ENCODE assay signal across 35 cellular contexts in the genomic region with DNA sequence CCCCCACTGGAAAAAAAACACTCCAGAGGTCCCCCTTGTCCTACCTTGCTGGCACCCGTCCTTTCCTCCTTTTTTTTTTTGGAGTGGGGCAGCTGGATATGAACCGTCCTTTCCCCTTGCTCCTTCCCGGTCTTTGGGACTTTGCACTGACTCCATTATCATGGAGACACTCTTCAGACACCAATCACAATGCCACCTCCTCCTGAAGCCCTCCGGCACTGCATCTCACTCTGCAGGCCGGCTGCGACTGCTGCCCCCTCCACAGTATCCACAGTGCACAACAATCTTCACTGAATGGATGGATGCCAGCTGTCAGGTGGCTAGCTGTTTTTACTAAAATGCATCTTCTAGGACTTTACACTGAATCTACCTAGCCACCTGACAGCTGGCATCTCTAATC. TPM values are rescaled to one million over a fixed set of nuclear protein-coding genes. Genes with fewer than 3 reads are reported as not detected.
DNase-seq lines count a peak whose midpoint lies in the region; ATAC-seq and TF ChIP-seq lines count a peak whose summit lies in the region.
"Had no signal": no experiment of that assay in that cellular context is flagged by ENCODE, and none has a peak within 500 bp of the region (broad histone marks: within the 10 kb centered on the region; RNA-seq: fewer than 3 reads in every experiment).

No MANE protein-coding gene starts in this region.

- H3K9me3 Mint-ChIP-seq in T-helper 2 cell treated with Interferon-gamma antibody and Interleukin-4, amounts not matched to agents 5 μg/mL and 100 μg/mL, for 36 hours = no peaks in the 10 kb centered on the region
- H3K9me3 Mint-ChIP-seq in immature natural killer cell = no peaks in the 10 kb centered on the region
- no peaks in the 10 kb centered on the region for H3K9me3 Mint-ChIP-seq in stimulated activated memory B cell treated with anti-CD40 and anti-IgM and Interleukin-4, amounts not matched to agents 10 μg/mL and 1 μg/mL and 100 μg/mL, for 72 hours
- H3K9me3 Mint-ChIP-seq: activated naive CD4-positive, alpha-beta T cell treated with anti-CD3 and anti-CD28 coated beads, Interleukin-2, amount 50 U/mL, for 24 hours; activated T-helper 1 cell treated with anti-CD3 and anti-CD28 coated beads, Interleukin-12 subunit alpha, Interleukin-12 subunit beta, Interleukin-2, Interleukin-4 antibody, amounts not matched to agents 30 ng/mL and 10 ng/mL and 1 ng/mL, durations not matched to agents 14 hours and 24 hours and 36 hours; CD8-positive, alpha-beta T cell had no signal

- H3K27me3 ChIP-seq in esophagus muscularis mucosa = no peaks in the 10 kb centered on the region
- H3K27me3 ChIP-seq: heart left ventricle, right lobe of liver had no signal

- H3K36me3 ChIP-seq in esophagus muscularis mucosa = peaks cover 13 to 68% (median 23%) of the 10 kb centered on the region in 4 donors
- H3K36me3 ChIP-seq: HAP-1, right lobe of liver had no signal

- DNase-seq in T-helper 2 cell treated with Interferon-gamma antibody and Interleukin-4, amounts not matched to agents 5 μg/mL and 100 μg/mL, for 36 hours (ENCODE audit: low spot score) = no peak
- no peak for DNase-seq in T-helper 2 cell
- DNase-seq in NAMALWA (ENCODE audit: low spot score) = peak; percentile 21
- no peak for DNase-seq in immature natural killer cell
- no peak for DNase-seq in foreskin melanocyte
- DNase-seq in esophagus muscularis mucosa (ENCODE audit: extremely low spot score) = no peak
- DNase-seq: activated CD4-positive, alpha-beta T cell treated with anti-CD3 and anti-CD28 coated beads, Interleukin-2, amount 50 U/mL, for 1 hour; anterior cingulate cortex; CD8-positive, alpha-beta T cell; effector CD4-positive, alpha-beta T cell; erythroblast; GDM1; heart left ventricle; kidney glomerular epithelial cell; lower lobe of right lung; NCI-H1092; NCI-H1694 treated with DMSO at 0.1 percent for 48 hours; NCI-H774; right lobe of liver; SK-N-SH; stimulated activated CD4-positive, alpha-beta T cell treated with anti-CD3 and anti-CD28 coated beads, Interleukin-4, amount 100 ng/mL, for 4 hours; stimulated activated naive CD4-positive, alpha-beta T cell had no signal

- no peak overlapping the region for H3K4me3 ChIP-seq in esophagus muscularis mucosa
- H3K4me3 ChIP-seq: HAP-1, heart left ventricle, lower lobe of right lung, mucosa of descending colon, right lobe of liver had no signal

- TF ChIP-seq CTCF in esophagus muscularis mucosa (IDR thresholded peaks at IDR 0.05) = no peak

- intact Hi-C loops in esophagus muscularis mucosa (cut with DNase I) = no loop called here

- no peak overlapping the region for H3K4me3 Mint-ChIP-seq in T-helper 2 cell treated with Interferon-gamma antibody and Interleukin-4, amounts not matched to agents 5 μg/mL and 100 μg/mL, for 36 hours
- peak overlapping the region in 1 of 5 donors; percentile 1 for H3K4me3 Mint-ChIP-seq in immature natural killer cell
- H3K4me3 Mint-ChIP-seq in stimulated activated memory B cell treated with anti-CD40 and anti-IgM and Interleukin-4, amounts not matched to agents 10 μg/mL and 1 μg/mL and 100 μg/mL, for 72 hours = no peak overlapping the region
- H3K4me3 Mint-ChIP-seq: activated naive CD4-positive, alpha-beta T cell treated with anti-CD3 and anti-CD28 coated beads, Interleukin-2, amount 50 U/mL, for 24 hours; activated T-helper 1 cell treated with anti-CD3 and anti-CD28 coated beads, Interleukin-12 subunit alpha, Interleukin-12 subunit beta, Interleukin-2, Interleukin-4 antibody, amounts not matched to agents 30 ng/mL and 10 ng/mL and 1 ng/mL, durations not matched to agents 14 hours and 24 hours and 36 hours; CD8-positive, alpha-beta T cell had no signal

- H3K27ac ChIP-seq in esophagus muscularis mucosa (replicated peaks in 1 of 4) = no peak overlapping the region
- H3K27ac ChIP-seq: heart left ventricle, lower lobe of right lung, right lobe of liver, RWPE1, VCaP had no signal

- H3K4me1 Mint-ChIP-seq in T-helper 2 cell treated with Interferon-gamma antibody and Interleukin-4, amounts not matched to agents 5 μg/mL and 100 μg/mL, for 36 hours (ENCODE audit: low read depth) = peaks cover 10% of the 10 kb centered on the region
- peaks cover 39 to 65% of the 10 kb centered on the region in 2 donors for H3K4me1 Mint-ChIP-seq in immature natural killer cell
- H3K4me1 Mint-ChIP-seq in stimulated activated memory B cell treated with anti-CD40 and anti-IgM and Interleukin-4, amounts not matched to agents 10 μg/mL and 1 μg/mL and 100 μg/mL, for 72 hours = peaks cover 18% of the 10 kb centered on the region

- no peaks in the 10 kb centered on the region for H3K9me3 ChIP-seq in esophagus muscularis mucosa
- H3K9me3 ChIP-seq: HAP-1, heart left ventricle, lower lobe of right lung, mucosa of descending colon, right lobe of liver, SK-N-SH had no signal

- 89% methylated on average over 6 of the region's 6 CpGs for WGBS in esophagus muscularis mucosa

- ATAC-seq in stimulated activated memory B cell treated with anti-CD40 and anti-IgM and Interleukin-4, amounts not matched to agents 10 μg/mL and 1 μg/mL and 100 μg/mL, for 72 hours = no peak
- no peak for ATAC-seq in GM18867 (IDR thresholded peaks at IDR 0.05; ENCODE audit: unreplicated experiment)
- ATAC-seq: CD8-positive, alpha-beta T cell; heart left ventricle; lower lobe of right lung; mucosa of descending colon; right lobe of liver had no signal

- no peak for TF ChIP-seq POLR2A in esophagus muscularis mucosa (IDR thresholded peaks at IDR 0.05; ENCODE audit: low read depth)

- peaks cover 0 to 5% (median 0%) of the 10 kb centered on the region in 4 donors for H3K4me1 ChIP-seq in esophagus muscularis mucosa
- H3K4me1 ChIP-seq: HAP-1, lower lobe of right lung had no signal

- H3K27me3 Mint-ChIP-seq in T-helper 2 cell treated with Interferon-gamma antibody and Interleukin-4, amounts not matched to agents 5 μg/mL and 100 μg/mL, for 36 hours (ENCODE audit: low read depth) = no peaks in the 10 kb centered on the region
- H3K27me3 Mint-ChIP-seq in immature natural killer cell (ENCODE audit: low read depth in 3 of 3) = peaks cover 2 to 3% (median 3%) of the 10 kb centered on the region in 3 donors
- no peaks in the 10 kb centered on the region for H3K27me3 Mint-ChIP-seq in stimulated activated memory B cell treated with anti-CD40 and anti-IgM and Interleukin-4, amounts not matched to agents 10 μg/mL and 1 μg/mL and 100 μg/mL, for 72 hours
- H3K27me3 Mint-ChIP-seq: activated naive CD4-positive, alpha-beta T cell treated with anti-CD3 and anti-CD28 coated beads, Interleukin-2, amount 50 U/mL, for 24 hours had no signal

- peaks cover 10% of the 10 kb centered on the region for H3K36me3 Mint-ChIP-seq in T-helper 2 cell treated with Interferon-gamma antibody and Interleukin-4, amounts not matched to agents 5 μg/mL and 100 μg/mL, for 36 hours (ENCODE audit: low read depth)
- H3K36me3 Mint-ChIP-seq in immature natural killer cell = peaks cover 6 to 24% (median 22%) of the 10 kb centered on the region in 3 donors
- H3K36me3 Mint-ChIP-seq in stimulated activated memory B cell treated with anti-CD40 and anti-IgM and Interleukin-4, amounts not matched to agents 10 μg/mL and 1 μg/mL and 100 μg/mL, for 72 hours = peaks cover 40% of the 10 kb centered on the region

- no peak for TF ChIP-seq EP300 in esophagus muscularis mucosa (IDR thresholded peaks at IDR 0.05)

- peak overlapping the region; percentile 36 for H3K27ac Mint-ChIP-seq in T-helper 2 cell treated with Interferon-gamma antibody and Interleukin-4, amounts not matched to agents 5 μg/mL and 100 μg/mL, for 36 hours
- H3K27ac Mint-ChIP-seq in immature natural killer cell = peak overlapping the region in 5 of 6 donors; percentile 23 to 83 (median 78)
- H3K27ac Mint-ChIP-seq in stimulated activated memory B cell treated with anti-CD40 and anti-IgM and Interleukin-4, amounts not matched to agents 10 μg/mL and 1 μg/mL and 100 μg/mL, for 72 hours = peak overlapping the region; percentile 41
- H3K27ac Mint-ChIP-seq: activated naive CD4-positive, alpha-beta T cell treated with anti-CD3 and anti-CD28 coated beads, Interleukin-2, amount 50 U/mL, for 24 hours; CD8-positive, alpha-beta T cell had no signal

RNA-seq across cellular contexts. Expression of gene RGL4, which starts 12.7 kb away (rescaled TPM):
- polyA plus RNA-seq in immature natural killer cell = 10 to 100 TPM; 40.6 to 47.8 (median 42.8) TPM
- total RNA-seq in esophagus muscularis mucosa = under 1 TPM in 2 of 4 donors, not detected in 2; 0.11 to 0.50 TPM
- total RNA-seq: A673, bronchial epithelial cell, fibroblast of villous mesenchyme, right lobe of liver, temporal lobe had no signal
- polyA plus RNA-seq: neural cell, SK-N-SH had no signal

RNA-seq across cellular contexts. Expression of gene DRICH1, which starts 46.0 kb away (rescaled TPM):
- not detected for polyA plus RNA-seq in immature natural killer cell
- total RNA-seq in esophagus muscularis mucosa = under 1 TPM in 1 of 4 donors, not detected in 3; 0.33 TPM
- total RNA-seq: bronchial epithelial cell had no signal
